Comparison of ENCODE assay signal across 16 cellular contexts in genomic region chr16:75234856-75235696, GRCh38. TPM values are rescaled to one million over a fixed set of nuclear protein-coding genes. Genes with fewer than 3 reads are reported as not detected.
A peak's percentile ranks its signal among the peaks of the same experiment; 100 is the strongest.
DNase-seq lines count a peak whose midpoint lies in the region; ATAC-seq and TF ChIP-seq lines count a peak whose summit lies in the region.
"Had no signal": no experiment of that assay in that cellular context is flagged by ENCODE, and none has a peak within 500 bp of the region (broad histone marks: within the 10 kb centered on the region; RNA-seq: fewer than 3 reads in every experiment).

No MANE protein-coding gene starts in this region.

- ATAC-seq in left lobe of liver (peak; percentile 3), foreskin keratinocyte (no peak)

- H3K9me3 Mint-ChIP-seq in activated T-helper 2 cell treated with anti-CD3 and anti-CD28 coated beads, Interferon-gamma antibody, Interleukin-2, Interleukin-4, amounts not matched to agents 10 μg/mL and 5 μg/mL and 100 μg/mL, durations not matched to agents 14 hours and 24 hours and 36 hours, result no peaks in the 10 kb centered on the region
- H3K9me3 Mint-ChIP-seq: activated naive CD4-positive, alpha-beta T cell treated with anti-CD3 and anti-CD28 coated beads for 36 hours had no signal

- intact Hi-C loops in adrenal gland (cut with DNase I), result loop anchor here (5.0 kb wide), 2 partner anchors 152 to 162 kb away; no protein-coding TSS in a partner anchor
- intact Hi-C loops in activated T-helper 2 cell treated with anti-CD3 and anti-CD28 coated beads, Interferon-gamma antibody, Interleukin-2, Interleukin-4, amounts not matched to agents 10 μg/mL and 5 μg/mL and 100 μg/mL, durations not matched to agents 14 hours and 24 hours and 36 hours (cut with micrococcal nuclease), result loop anchor here (1.0 to 5.0 kb wide), 3 partner anchors 38 to 167 kb away; no protein-coding TSS in a partner anchor

- H3K4me1 Mint-ChIP-seq in activated T-helper 2 cell treated with anti-CD3 and anti-CD28 coated beads, Interferon-gamma antibody, Interleukin-2, Interleukin-4, amounts not matched to agents 10 μg/mL and 5 μg/mL and 100 μg/mL, durations not matched to agents 14 hours and 24 hours and 36 hours (ENCODE audit: low read depth), result no peaks in the 10 kb centered on the region

- WGBS in adrenal gland, 4 donors, result 75 to 86% (median 79%) methylated on average over 7 to 48 of the region's 48 CpGs

- DNase-seq in H7 (peak; percentile 77), adrenal gland (peak in 1 of 7 donors; percentile 44), left lobe of liver (ENCODE audit: low spot score) (no peak), NCI-H69 (lab: John Stamatoyannopoulos, UW) (no peak), foreskin keratinocyte (no peak), mucosa of gallbladder (ENCODE audit: low spot score) (no peak)
- no peak for DNase-seq in activated T-helper 2 cell treated with anti-CD3 and anti-CD28 coated beads, Interferon-gamma antibody, Interleukin-2, Interleukin-4, amounts not matched to agents 10 μg/mL and 5 μg/mL and 100 μg/mL, durations not matched to agents 14 hours and 24 hours and 36 hours (ENCODE audit: low spot score)
- DNase-seq: activated naive CD4-positive, alpha-beta T cell treated with anti-CD3 and anti-CD28 coated beads for 36 hours; NCI-H774; stimulated activated CD4-positive, alpha-beta T cell treated with anti-CD3 and anti-CD28 coated beads, Interleukin-15, amount 100 ng/mL, for 24 hours; T-helper 2 cell had no signal

- H3K36me3 ChIP-seq in H7 (replicated peaks; ENCODE audit: control insufficient read depth, insufficient read depth, low read length) (peaks cover 28% of the 10 kb centered on the region), adrenal gland (replicated peaks in 1 of 2) (peaks cover 0 to 40% of the 10 kb centered on the region in 2 donors), stomach smooth muscle (ENCODE audit: control insufficient read depth in 2 of 2, insufficient read depth in 2 of 2, low read length in 2 of 2) (peaks cover 17 to 23% of the 10 kb centered on the region in 2 donors)

- TF ChIP-seq POLR2A in adrenal gland (IDR thresholded peaks at IDR 0.05), result no peak

- H3K27ac Mint-ChIP-seq in activated T-helper 2 cell treated with anti-CD3 and anti-CD28 coated beads, Interferon-gamma antibody, Interleukin-2, Interleukin-4, amounts not matched to agents 10 μg/mL and 5 μg/mL and 100 μg/mL, durations not matched to agents 14 hours and 24 hours and 36 hours, result no peak overlapping the region
- H3K27ac Mint-ChIP-seq: activated naive CD4-positive, alpha-beta T cell treated with anti-CD3 and anti-CD28 coated beads for 36 hours had no signal

- no peak for TF ChIP-seq CTCF in adrenal gland (IDR thresholded peaks at IDR 0.05)
- TF ChIP-seq CTCF in foreskin keratinocyte (conservative IDR thresholded peaks at IDR 0.05), result no peak

- H3K9me3 ChIP-seq in adrenal gland (replicated peaks in 1 of 3), result no peaks in the 10 kb centered on the region
- H3K9me3 ChIP-seq in stomach smooth muscle (ENCODE audit: control insufficient read depth in 2 of 2, low read length in 2 of 2), result no peaks in the 10 kb centered on the region
- H3K9me3 ChIP-seq: tibial nerve had no signal

- no peaks in the 10 kb centered on the region for H3K36me3 Mint-ChIP-seq in activated T-helper 2 cell treated with anti-CD3 and anti-CD28 coated beads, Interferon-gamma antibody, Interleukin-2, Interleukin-4, amounts not matched to agents 10 μg/mL and 5 μg/mL and 100 μg/mL, durations not matched to agents 14 hours and 24 hours and 36 hours (ENCODE audit: low read depth)

- peaks cover 18 to 32% of the 10 kb centered on the region in 2 donors for H3K4me1 ChIP-seq in adrenal gland (replicated peaks in 1 of 2)
- peaks cover 50% of the 10 kb centered on the region for H3K4me1 ChIP-seq in stomach smooth muscle (ENCODE audit: control insufficient read depth, insufficient read depth, low read length)
- H3K4me1 ChIP-seq in foreskin keratinocyte, result peaks cover 10% of the 10 kb centered on the region

- peaks cover 2% of the 10 kb centered on the region for H3K27me3 Mint-ChIP-seq in activated T-helper 2 cell treated with anti-CD3 and anti-CD28 coated beads, Interferon-gamma antibody, Interleukin-2, Interleukin-4, amounts not matched to agents 10 μg/mL and 5 μg/mL and 100 μg/mL, durations not matched to agents 14 hours and 24 hours and 36 hours (ENCODE audit: low read depth)

- no peak overlapping the region for H3K4me3 ChIP-seq in H7 (ENCODE audit: insufficient read depth, low read depth, low read length)
- no peak overlapping the region for H3K4me3 ChIP-seq in adrenal gland
- no peak overlapping the region for H3K4me3 ChIP-seq in stomach smooth muscle (ENCODE audit: low read length in 2 of 2)
- H3K4me3 ChIP-seq: tibial nerve had no signal

- H3K27ac ChIP-seq in adrenal gland, result peak overlapping the region in 3 of 5 donors; percentile 16 to 67 (median 37)
- peak overlapping the region; percentile 37 for H3K27ac ChIP-seq in stomach smooth muscle (ENCODE audit: low read length)
- no peak overlapping the region for H3K27ac ChIP-seq in foreskin keratinocyte

- H3K27me3 ChIP-seq in H7 (ENCODE audit: control insufficient read depth, insufficient read depth, low read length), result no peaks in the 10 kb centered on the region
- no peaks in the 10 kb centered on the region for H3K27me3 ChIP-seq in adrenal gland
- no peaks in the 10 kb centered on the region for H3K27me3 ChIP-seq in stomach smooth muscle (ENCODE audit: control insufficient read depth in 1 of 2, insufficient read depth in 2 of 2, low read length in 2 of 2)
- H3K27me3 ChIP-seq in foreskin keratinocyte, result no peaks in the 10 kb centered on the region
- H3K27me3 ChIP-seq: tibial nerve had no signal

- no peak overlapping the region for H3K9ac ChIP-seq in stomach smooth muscle (ENCODE audit: low read length in 2 of 2)
- H3K9ac ChIP-seq: parathyroid adenoma had no signal

- no peak overlapping the region for H3K4me3 Mint-ChIP-seq in activated T-helper 2 cell treated with anti-CD3 and anti-CD28 coated beads, Interferon-gamma antibody, Interleukin-2, Interleukin-4, amounts not matched to agents 10 μg/mL and 5 μg/mL and 100 μg/mL, durations not matched to agents 14 hours and 24 hours and 36 hours (ENCODE audit: low read depth)
- H3K4me3 Mint-ChIP-seq: activated naive CD4-positive, alpha-beta T cell treated with anti-CD3 and anti-CD28 coated beads for 36 hours had no signal

RNA-seq across cellular contexts. Expression of gene CTRB1, which starts 16.3 kb away (rescaled TPM):
- not detected in 2 replicates for total RNA-seq in H7 (2014; rRNA removed; shearing (Covaris generic))
- 1 to 10 TPM in 5 of 8 donors, under 1 TPM in 1, not detected in 2; 0.67 to 9.9 (median 1.7) TPM for total RNA-seq in adrenal gland
- 1 to 10 TPM in 2 of 3 donors, not detected in 1; 2.0 to 4.2 TPM for polyA plus RNA-seq in adrenal gland
- 9.7 TPM for total RNA-seq in left lobe of liver
- total RNA-seq in foreskin keratinocyte, result not detected in 2 replicates
- not detected in 2 replicates for polyA plus RNA-seq in foreskin keratinocyte
- not detected in 2 replicates for total RNA-seq in activated T-helper 2 cell treated with anti-CD3 and anti-CD28 coated beads, Interferon-gamma antibody, Interleukin-2, Interleukin-4, amounts not matched to agents 10 μg/mL and 5 μg/mL and 100 μg/mL, durations not matched to agents 14 hours and 24 hours and 36 hours
- total RNA-seq in mucosa of gallbladder, result 15.0 TPM
- total RNA-seq: activated naive CD4-positive, alpha-beta T cell treated with anti-CD3 and anti-CD28 coated beads for 36 hours; bronchial epithelial cell; RPMI7951 had no signal

RNA-seq across cellular contexts. Expression of gene BCAR1, which starts 16.3 kb away (rescaled TPM):
- 63.0 and 68.4 TPM in 2 replicates for total RNA-seq in H7 (2014; rRNA removed; shearing (Covaris generic))
- total RNA-seq in adrenal gland (10 to 100 TPM; 55.4 to 74.9 (median 66.8) TPM), left lobe of liver (39.2 TPM), foreskin keratinocyte (78.2 and 80.5 TPM in 2 replicates), mucosa of gallbladder (223 TPM)
- polyA plus RNA-seq in adrenal gland (10 to 100 TPM; 10.2 to 87.7 (median 54.3) TPM), foreskin keratinocyte (71.8 and 72.2 TPM in 2 replicates)
- 0.44 and 0.59 TPM in 2 replicates for total RNA-seq in activated T-helper 2 cell treated with anti-CD3 and anti-CD28 coated beads, Interferon-gamma antibody, Interleukin-2, Interleukin-4, amounts not matched to agents 10 μg/mL and 5 μg/mL and 100 μg/mL, durations not matched to agents 14 hours and 24 hours and 36 hours

RNA-seq across cellular contexts. Expression of gene CTRB2, which starts 28.1 kb away (rescaled TPM):
- total RNA-seq in H7 (2014; rRNA removed; shearing (Covaris generic)), result not detected in 2 replicates
- total RNA-seq in adrenal gland, result 10 to 100 TPM in 1 of 8 donors, 1 to 10 TPM in 3, not detected in 4; 1.5 to 15.1 (median 5.8) TPM
- 1 to 10 TPM in 1 of 3 donors, under 1 TPM in 1, not detected in 1; 0.88 to 2.5 TPM for polyA plus RNA-seq in adrenal gland
- 12.7 TPM for total RNA-seq in left lobe of liver
- not detected in 2 replicates for total RNA-seq in foreskin keratinocyte
- not detected in 2 replicates for polyA plus RNA-seq in foreskin keratinocyte
- total RNA-seq in activated T-helper 2 cell treated with anti-CD3 and anti-CD28 coated beads, Interferon-gamma antibody, Interleukin-2, Interleukin-4, amounts not matched to agents 10 μg/mL and 5 μg/mL and 100 μg/mL, durations not matched to agents 14 hours and 24 hours and 36 hours, result not detected in 2 replicates
- 26.7 TPM for total RNA-seq in mucosa of gallbladder
- total RNA-seq: activated naive CD4-positive, alpha-beta T cell treated with anti-CD3 and anti-CD28 coated beads for 36 hours; bronchial epithelial cell; RPMI7951 had no signal

Comparison
In these comparisons a context has a peak if more than half of its experiments do, and no peak if none do; other contexts are left out.
1. RNA of gene BCAR1, which starts 16.3 kb away (total RNA-seq): 223 TPM in mucosa of gallbladder (single experiment), 78.2 to 80.5 TPM in foreskin keratinocyte, 55.4 to 74.9 TPM in adrenal gland, 63.0 to 68.4 TPM in H7 and 39.2 TPM in left lobe of liver (single experiment); 0.44 to 0.59 TPM in activated T-helper 2 cell treated with anti-CD3 and anti-CD28 coated beads, Interferon-gamma antibody, Interleukin-2, Interleukin-4, amounts not matched to agents 10 μg/mL and 5 μg/mL and 100 μg/mL, durations not matched to agents 14 hours and 24 hours and 36 hours; every median in the first group is over 10 times any median in the second.